In the genomic region with DNA sequence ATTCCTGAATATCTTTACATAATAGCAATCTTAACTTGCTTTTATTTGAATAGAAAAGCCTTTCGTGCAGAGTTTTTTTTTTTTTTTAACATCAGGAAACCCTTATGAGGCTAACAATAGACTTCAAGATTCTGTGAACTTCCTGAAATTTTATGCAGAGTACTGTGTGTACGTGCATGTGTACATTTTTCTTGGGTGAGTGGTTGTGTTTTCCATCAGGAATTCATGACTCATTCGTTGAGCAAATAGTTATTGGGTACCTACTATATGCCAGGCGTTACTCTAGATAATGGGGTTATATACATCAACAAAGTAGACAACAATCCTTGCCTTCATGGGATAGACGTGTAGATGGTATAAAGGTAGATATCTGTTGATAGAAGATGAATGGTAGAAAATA, we compare ENCODE assay signal across 1 cellular context.
TF ChIP-seq lines count a peak whose summit lies in the region.

No MANE protein-coding gene starts in this region.

TF ChIP-seq in HepG2, 621 proteins besides CTCF, POLR2A, EP300 and RAD21 (continued from another document and continues in another):
- TF ChIP-seq, protein P1, sequence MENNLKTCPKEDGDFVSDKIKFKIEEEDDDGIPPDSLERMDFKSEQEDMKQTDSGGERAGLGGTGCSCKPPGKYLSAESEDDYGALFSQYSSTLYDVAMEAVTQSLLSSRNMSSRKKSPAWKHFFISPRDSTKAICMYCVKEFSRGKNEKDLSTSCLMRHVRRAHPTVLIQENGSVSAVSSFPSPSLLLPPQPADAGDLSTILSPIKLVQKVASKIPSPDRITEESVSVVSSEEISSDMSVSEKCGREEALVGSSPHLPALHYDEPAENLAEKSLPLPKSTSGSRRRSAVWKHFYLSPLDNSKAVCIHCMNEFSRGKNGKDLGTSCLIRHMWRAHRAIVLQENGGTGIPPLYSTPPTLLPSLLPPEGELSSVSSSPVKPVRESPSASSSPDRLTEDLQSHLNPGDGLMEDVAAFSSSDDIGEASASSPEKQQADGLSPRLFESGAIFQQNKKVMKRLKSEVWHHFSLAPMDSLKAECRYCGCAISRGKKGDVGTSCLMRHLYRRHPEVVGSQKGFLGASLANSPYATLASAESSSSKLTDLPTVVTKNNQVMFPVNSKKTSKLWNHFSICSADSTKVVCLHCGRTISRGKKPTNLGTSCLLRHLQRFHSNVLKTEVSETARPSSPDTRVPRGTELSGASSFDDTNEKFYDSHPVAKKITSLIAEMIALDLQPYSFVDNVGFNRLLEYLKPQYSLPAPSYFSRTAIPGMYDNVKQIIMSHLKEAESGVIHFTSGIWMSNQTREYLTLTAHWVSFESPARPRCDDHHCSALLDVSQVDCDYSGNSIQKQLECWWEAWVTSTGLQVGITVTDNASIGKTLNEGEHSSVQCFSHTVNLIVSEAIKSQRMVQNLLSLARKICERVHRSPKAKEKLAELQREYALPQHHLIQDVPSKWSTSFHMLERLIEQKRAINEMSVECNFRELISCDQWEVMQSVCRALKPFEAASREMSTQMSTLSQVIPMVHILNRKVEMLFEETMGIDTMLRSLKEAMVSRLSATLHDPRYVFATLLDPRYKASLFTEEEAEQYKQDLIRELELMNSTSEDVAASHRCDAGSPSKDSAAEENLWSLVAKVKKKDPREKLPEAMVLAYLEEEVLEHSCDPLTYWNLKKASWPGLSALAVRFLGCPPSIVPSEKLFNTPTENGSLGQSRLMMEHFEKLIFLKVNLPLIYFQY (CRISPR knock-in tag; IDR thresholded peaks at IDR 0.05; ENCODE audit: borderline replicate concordance), result no peak
- TF ChIP-seq, protein P2, sequence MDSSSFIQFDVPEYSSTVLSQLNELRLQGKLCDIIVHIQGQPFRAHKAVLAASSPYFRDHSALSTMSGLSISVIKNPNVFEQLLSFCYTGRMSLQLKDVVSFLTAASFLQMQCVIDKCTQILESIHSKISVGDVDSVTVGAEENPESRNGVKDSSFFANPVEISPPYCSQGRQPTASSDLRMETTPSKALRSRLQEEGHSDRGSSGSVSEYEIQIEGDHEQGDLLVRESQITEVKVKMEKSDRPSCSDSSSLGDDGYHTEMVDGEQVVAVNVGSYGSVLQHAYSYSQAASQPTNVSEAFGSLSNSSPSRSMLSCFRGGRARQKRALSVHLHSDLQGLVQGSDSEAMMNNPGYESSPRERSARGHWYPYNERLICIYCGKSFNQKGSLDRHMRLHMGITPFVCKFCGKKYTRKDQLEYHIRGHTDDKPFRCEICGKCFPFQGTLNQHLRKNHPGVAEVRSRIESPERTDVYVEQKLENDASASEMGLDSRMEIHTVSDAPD (CRISPR knock-in tag; IDR thresholded peaks at IDR 0.05), result no peak
- TF ChIP-seq SNRNP70 (IDR thresholded peaks at IDR 0.05; ENCODE audit: low read depth, low read length) (no peak), ZBTB38 (CRISPR knock-in tag; IDR thresholded peaks at IDR 0.05) (no peak), ZNF761 (CRISPR knock-in tag; conservative IDR thresholded peaks at IDR 0.05) (no peak), ZNF230 (CRISPR knock-in tag; IDR thresholded peaks at IDR 0.05) (no peak), ZNF891 (CRISPR knock-in tag; IDR thresholded peaks at IDR 0.05) (no peak), DNMT3B (CRISPR knock-in tag; conservative IDR thresholded peaks at IDR 0.05) (peak; percentile 76; the same call in 1 of the 2 replicates), ZC3H4 (CRISPR knock-in tag; IDR thresholded peaks at IDR 0.05; ENCODE audit: borderline replicate concordance) (no peak), MED1 (CRISPR knock-in tag; IDR thresholded peaks at IDR 0.05) (peak; percentile 60), ZFP36L1 (CRISPR knock-in tag; IDR thresholded peaks at IDR 0.05) (no peak), SIX4 (CRISPR knock-in tag; IDR thresholded peaks at IDR 0.05) (no peak), CEBPG (CRISPR knock-in tag; IDR thresholded peaks at IDR 0.05) (peak; percentile 33; the same call in 1 of the 2 replicates), ZNF670 (CRISPR knock-in tag; IDR thresholded peaks at IDR 0.05; ENCODE audit: borderline replicate concordance) (no peak), ZBTB20 (CRISPR knock-in tag; IDR thresholded peaks at IDR 0.05; ENCODE audit: borderline replicate concordance, low read depth) (peak; percentile 92; the same call in 1 of the 2 replicates), FOXC1 (CRISPR knock-in tag; IDR thresholded peaks at IDR 0.05; ENCODE audit: borderline replicate concordance) (no peak), ZNF430 (CRISPR knock-in tag; IDR thresholded peaks at IDR 0.05) (no peak), ZSCAN29 (CRISPR knock-in tag; conservative IDR thresholded peaks at IDR 0.05) (no peak), ELF3 (CRISPR knock-in tag; IDR thresholded peaks at IDR 0.05) (peak; percentile 83), JUND (CRISPR knock-in tag; IDR thresholded peaks at IDR 0.05) (peak; percentile 96), TEAD2 (CRISPR knock-in tag; IDR thresholded peaks at IDR 0.05) (no peak), ZNF138 (CRISPR knock-in tag; IDR thresholded peaks at IDR 0.05; ENCODE audit: low read depth) (no peak), TEAD3 (CRISPR knock-in tag; optimal IDR thresholded peaks at IDR 0.05; ENCODE audit: borderline replicate concordance) (peak; percentile 95), ERF (CRISPR knock-in tag; IDR thresholded peaks at IDR 0.05) (0 out of 2 replicates have a peak, but pooled peaks have one; percentile 25), POLR2G (IDR thresholded peaks at IDR 0.05; ENCODE audit: low read depth, low read length) (no peak)
- TF ChIP-seq, protein P3, sequence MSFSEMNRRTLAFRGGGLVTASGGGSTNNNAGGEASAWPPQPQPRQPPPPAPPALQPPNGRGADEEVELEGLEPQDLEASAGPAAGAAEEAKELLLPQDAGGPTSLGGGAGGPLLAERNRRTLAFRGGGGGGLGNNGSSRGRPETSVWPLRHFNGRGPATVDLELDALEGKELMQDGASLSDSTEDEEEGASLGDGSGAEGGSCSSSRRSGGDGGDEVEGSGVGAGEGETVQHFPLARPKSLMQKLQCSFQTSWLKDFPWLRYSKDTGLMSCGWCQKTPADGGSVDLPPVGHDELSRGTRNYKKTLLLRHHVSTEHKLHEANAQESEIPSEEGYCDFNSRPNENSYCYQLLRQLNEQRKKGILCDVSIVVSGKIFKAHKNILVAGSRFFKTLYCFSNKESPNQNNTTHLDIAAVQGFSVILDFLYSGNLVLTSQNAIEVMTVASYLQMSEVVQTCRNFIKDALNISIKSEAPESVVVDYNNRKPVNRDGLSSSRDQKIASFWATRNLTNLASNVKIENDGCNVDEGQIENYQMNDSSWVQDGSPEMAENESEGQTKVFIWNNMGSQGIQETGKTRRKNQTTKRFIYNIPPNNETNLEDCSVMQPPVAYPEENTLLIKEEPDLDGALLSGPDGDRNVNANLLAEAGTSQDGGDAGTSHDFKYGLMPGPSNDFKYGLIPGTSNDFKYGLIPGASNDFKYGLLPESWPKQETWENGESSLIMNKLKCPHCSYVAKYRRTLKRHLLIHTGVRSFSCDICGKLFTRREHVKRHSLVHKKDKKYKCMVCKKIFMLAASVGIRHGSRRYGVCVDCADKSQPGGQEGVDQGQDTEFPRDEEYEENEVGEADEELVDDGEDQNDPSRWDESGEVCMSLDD (CRISPR knock-in tag; IDR thresholded peaks at IDR 0.05; ENCODE audit: borderline replicate concordance), result no peak
- TF ChIP-seq, protein P4, sequence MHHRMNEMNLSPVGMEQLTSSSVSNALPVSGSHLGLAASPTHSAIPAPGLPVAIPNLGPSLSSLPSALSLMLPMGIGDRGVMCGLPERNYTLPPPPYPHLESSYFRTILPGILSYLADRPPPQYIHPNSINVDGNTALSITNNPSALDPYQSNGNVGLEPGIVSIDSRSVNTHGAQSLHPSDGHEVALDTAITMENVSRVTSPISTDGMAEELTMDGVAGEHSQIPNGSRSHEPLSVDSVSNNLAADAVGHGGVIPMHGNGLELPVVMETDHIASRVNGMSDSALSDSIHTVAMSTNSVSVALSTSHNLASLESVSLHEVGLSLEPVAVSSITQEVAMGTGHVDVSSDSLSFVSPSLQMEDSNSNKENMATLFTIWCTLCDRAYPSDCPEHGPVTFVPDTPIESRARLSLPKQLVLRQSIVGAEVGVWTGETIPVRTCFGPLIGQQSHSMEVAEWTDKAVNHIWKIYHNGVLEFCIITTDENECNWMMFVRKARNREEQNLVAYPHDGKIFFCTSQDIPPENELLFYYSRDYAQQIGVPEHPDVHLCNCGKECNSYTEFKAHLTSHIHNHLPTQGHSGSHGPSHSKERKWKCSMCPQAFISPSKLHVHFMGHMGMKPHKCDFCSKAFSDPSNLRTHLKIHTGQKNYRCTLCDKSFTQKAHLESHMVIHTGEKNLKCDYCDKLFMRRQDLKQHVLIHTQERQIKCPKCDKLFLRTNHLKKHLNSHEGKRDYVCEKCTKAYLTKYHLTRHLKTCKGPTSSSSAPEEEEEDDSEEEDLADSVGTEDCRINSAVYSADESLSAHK (CRISPR knock-in tag; IDR thresholded peaks at IDR 0.05; ENCODE audit: borderline replicate concordance), result no peak
- TF ChIP-seq, protein P5, sequence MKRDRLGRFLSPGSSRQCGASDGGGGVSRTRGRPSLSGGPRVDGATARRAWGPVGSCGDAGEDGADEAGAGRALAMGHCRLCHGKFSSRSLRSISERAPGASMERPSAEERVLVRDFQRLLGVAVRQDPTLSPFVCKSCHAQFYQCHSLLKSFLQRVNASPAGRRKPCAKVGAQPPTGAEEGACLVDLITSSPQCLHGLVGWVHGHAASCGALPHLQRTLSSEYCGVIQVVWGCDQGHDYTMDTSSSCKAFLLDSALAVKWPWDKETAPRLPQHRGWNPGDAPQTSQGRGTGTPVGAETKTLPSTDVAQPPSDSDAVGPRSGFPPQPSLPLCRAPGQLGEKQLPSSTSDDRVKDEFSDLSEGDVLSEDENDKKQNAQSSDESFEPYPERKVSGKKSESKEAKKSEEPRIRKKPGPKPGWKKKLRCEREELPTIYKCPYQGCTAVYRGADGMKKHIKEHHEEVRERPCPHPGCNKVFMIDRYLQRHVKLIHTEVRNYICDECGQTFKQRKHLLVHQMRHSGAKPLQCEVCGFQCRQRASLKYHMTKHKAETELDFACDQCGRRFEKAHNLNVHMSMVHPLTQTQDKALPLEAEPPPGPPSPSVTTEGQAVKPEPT (CRISPR knock-in tag; IDR thresholded peaks at IDR 0.05; ENCODE audit: low read depth), result no peak
- TF ChIP-seq, protein P6, sequence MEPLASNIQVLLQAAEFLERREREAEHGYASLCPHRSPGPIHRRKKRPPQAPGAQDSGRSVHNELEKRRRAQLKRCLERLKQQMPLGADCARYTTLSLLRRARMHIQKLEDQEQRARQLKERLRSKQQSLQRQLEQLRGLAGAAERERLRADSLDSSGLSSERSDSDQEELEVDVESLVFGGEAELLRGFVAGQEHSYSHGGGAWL (CRISPR knock-in tag; IDR thresholded peaks at IDR 0.05), result no peak
- TF ChIP-seq, protein P7, sequence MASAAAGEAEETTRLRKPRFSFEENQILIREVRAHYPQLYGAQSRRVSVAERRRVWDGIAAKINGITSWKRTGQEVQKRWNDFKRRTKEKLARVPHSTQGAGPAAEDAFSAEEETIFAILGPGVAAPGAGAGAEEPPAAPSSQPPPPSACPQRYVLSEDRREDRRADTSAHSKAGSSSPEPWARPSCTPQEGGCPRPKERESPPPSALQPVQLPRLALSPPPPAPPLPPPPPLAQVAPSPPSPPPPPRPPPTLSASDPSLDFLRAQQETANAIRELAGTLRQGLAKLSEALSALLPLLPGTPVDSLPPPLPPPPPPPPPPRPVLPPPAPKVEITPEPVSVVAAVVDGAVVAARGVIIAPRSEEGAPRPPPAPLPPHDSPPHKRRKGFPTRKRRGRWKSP (CRISPR knock-in tag; IDR thresholded peaks at IDR 0.05), result no peak
- TF ChIP-seq, protein P8, sequence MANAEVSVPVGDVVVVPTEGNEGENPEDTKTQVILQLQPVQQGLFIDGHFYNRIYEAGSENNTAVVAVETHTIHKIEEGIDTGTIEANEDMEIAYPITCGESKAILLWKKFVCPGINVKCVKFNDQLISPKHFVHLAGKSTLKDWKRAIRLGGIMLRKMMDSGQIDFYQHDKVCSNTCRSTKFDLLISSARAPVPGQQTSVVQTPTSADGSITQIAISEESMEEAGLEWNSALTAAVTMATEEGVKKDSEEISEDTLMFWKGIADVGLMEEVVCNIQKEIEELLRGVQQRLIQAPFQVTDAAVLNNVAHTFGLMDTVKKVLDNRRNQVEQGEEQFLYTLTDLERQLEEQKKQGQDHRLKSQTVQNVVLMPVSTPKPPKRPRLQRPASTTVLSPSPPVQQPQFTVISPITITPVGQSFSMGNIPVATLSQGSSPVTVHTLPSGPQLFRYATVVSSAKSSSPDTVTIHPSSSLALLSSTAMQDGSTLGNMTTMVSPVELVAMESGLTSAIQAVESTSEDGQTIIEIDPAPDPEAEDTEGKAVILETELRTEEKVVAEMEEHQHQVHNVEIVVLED (CRISPR knock-in tag; IDR thresholded peaks at IDR 0.05; ENCODE audit: borderline replicate concordance), result no peak
- TF ChIP-seq, protein P9, sequence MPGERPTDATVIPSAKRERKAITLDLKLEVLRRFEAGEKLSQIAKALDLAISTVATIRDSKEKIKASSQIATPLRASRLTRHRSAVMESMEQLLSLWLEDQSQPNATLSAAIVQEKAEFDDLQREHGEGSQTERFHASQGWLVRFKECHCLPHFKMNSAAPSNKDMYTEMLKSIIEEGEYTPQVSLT (CRISPR knock-in tag; IDR thresholded peaks at IDR 0.05; ENCODE audit: borderline replicate concordance, low read depth), result no peak
- TF ChIP-seq, protein P10, sequence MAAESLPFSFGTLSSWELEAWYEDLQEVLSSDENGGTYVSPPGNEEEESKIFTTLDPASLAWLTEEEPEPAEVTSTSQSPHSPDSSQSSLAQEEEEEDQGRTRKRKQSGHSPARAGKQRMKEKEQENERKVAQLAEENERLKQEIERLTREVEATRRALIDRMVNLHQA (CRISPR knock-in tag; IDR thresholded peaks at IDR 0.05), result no peak
- TF ChIP-seq, protein P11, sequence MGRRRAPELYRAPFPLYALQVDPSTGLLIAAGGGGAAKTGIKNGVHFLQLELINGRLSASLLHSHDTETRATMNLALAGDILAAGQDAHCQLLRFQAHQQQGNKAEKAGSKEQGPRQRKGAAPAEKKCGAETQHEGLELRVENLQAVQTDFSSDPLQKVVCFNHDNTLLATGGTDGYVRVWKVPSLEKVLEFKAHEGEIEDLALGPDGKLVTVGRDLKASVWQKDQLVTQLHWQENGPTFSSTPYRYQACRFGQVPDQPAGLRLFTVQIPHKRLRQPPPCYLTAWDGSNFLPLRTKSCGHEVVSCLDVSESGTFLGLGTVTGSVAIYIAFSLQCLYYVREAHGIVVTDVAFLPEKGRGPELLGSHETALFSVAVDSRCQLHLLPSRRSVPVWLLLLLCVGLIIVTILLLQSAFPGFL (CRISPR knock-in tag; IDR thresholded peaks at IDR 0.05), result no peak
